In genomic region chr18:33495278-33495677, GRCh38 we compare ENCODE assay signal across 8 cellular contexts. TPM values are rescaled to one million over a fixed set of nuclear protein-coding genes. Genes with fewer than 3 reads are reported as not detected.
DNase-seq lines count a peak whose midpoint lies in the region; ATAC-seq and TF ChIP-seq lines count a peak whose summit lies in the region.

No MANE protein-coding gene starts in this region.

- no peak overlapping the region for H3K4me3 ChIP-seq in adipocyte (ENCODE audit: low read length)
- no peak overlapping the region for H3K4me3 ChIP-seq in stomach

- intact Hi-C loops in stomach (cut with DNase I; ENCODE audit: low total_unique reads): no loop called here

- no peak for TF ChIP-seq EP300 in stomach (IDR thresholded peaks at IDR 0.05)

- H3K27ac ChIP-seq in stomach: no peak overlapping the region

- peak in 3 of 7 experiments; percentile 30 to 46 (median 34) for TF ChIP-seq CTCF in stomach (IDR thresholded peaks at IDR 0.05)

- DNase-seq in NCI-H1417 (lab: John Stamatoyannopoulos, UW) (peak; percentile 20 to 83 (median 57)), adipocyte (ENCODE audit: low read depth) (peak; percentile 36), iris pigment epithelial cell (ENCODE audit: low read depth) (peak; percentile 16), KG1 (lab: John Stamatoyannopoulos, UW) (no peak), stomach (no peak), GM19238 (ENCODE audit: insufficient read length, low spot score) (no peak)

- H3K4me1 ChIP-seq in adipocyte (ENCODE audit: control insufficient read depth, insufficient read depth, low read length) (no peaks in the 10 kb centered on the region), stomach (no peaks in the 10 kb centered on the region)

- no peak for TF ChIP-seq POLR2A in stomach (IDR thresholded peaks at IDR 0.05)

- ATAC-seq in GM19351 (IDR thresholded peaks at IDR 0.05; ENCODE audit: unreplicated experiment): peak; percentile 51
- no peak for ATAC-seq in HG03039 (IDR thresholded peaks at IDR 0.05; ENCODE audit: unreplicated experiment)

- no peak overlapping the region for H3K9ac ChIP-seq in adipocyte (ENCODE audit: low read length)

- H3K9me3 ChIP-seq in adipocyte (ENCODE audit: control insufficient read depth, low read length): no peaks in the 10 kb centered on the region
- H3K9me3 ChIP-seq in stomach: no peaks in the 10 kb centered on the region

- H3K27me3 ChIP-seq in adipocyte (replicated peaks; ENCODE audit: control insufficient read depth, insufficient read depth, low read length): no peaks in the 10 kb centered on the region
- no peaks in the 10 kb centered on the region for H3K27me3 ChIP-seq in stomach

- H3K36me3 ChIP-seq in adipocyte (ENCODE audit: control insufficient read depth, insufficient read depth, low read length, severe bottlenecking) (no peaks in the 10 kb centered on the region), stomach (no peaks in the 10 kb centered on the region)

- WGBS in stomach, 5 donors: 55 to 92% (median 85%) methylated on average over 1 of the region's 1 CpG

RNA-seq across cellular contexts. Expression of gene CCDC178, which starts 54.8 kb away (rescaled TPM):
- total RNA-seq in stomach: 10 to 100 TPM in 1 of 5 donors, 1 to 10 TPM in 1, not detected in 3; 1.1 to 24.5 TPM
- polyA plus RNA-seq in stomach: 1 to 10 TPM in 1 of 3 donors, under 1 TPM in 1, not detected in 1; 0.38 to 2.4 TPM

Comparison
In these comparisons a context has a peak if more than half of its experiments do, and no peak if none do; other contexts are left out.
1. DNase-seq: peak in NCI-H1417 (3 of 3), adipocyte (single experiment) and iris pigment epithelial cell (single experiment); none in KG1 (single experiment), stomach (single experiment) and GM19238 (single experiment).